14 cellular contexts compared by ENCODE assay signal in the genomic region with DNA sequence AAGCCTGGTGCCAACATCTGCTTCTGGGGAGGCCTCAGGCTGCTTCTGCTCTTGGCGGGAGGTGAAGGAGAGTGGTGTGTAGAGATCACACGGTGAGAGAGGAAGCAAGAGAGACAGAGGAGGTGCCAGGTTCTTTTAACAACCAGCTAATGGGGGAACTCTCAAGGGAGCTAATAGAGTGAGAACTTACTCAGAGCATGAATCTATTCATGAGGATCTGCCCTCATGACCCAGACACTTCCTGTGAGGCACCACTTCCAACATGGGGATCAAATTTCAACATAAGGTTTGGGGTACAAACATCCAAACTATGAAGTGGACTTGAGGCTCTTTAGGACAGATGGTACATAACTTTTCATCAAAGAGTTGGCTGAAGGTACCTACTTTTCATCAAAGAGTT.
"Had no signal": no experiment of that assay in that cellular context is flagged by ENCODE, and none has a peak within 500 bp of the region (broad histone marks: within the 10 kb centered on the region; RNA-seq: fewer than 3 reads in every experiment).

No MANE protein-coding gene starts in this region.

- H3K4me3 Mint-ChIP-seq: activated naive CD4-positive, alpha-beta T cell treated with anti-CD3 and anti-CD28 coated beads, Interleukin-2, amount 10 ng/mL, durations not matched to agents 7 days and 5 days; central memory CD8-positive, alpha-beta T cell; effector memory CD8-positive, alpha-beta T cell; natural killer cell treated with Interleukin-12 subunit alpha and Interleukin-12 subunit beta and Interleukin-15 and Interleukin-18, amount 100 ng/mL, for 72 hours had no signal

- H3K36me3 ChIP-seq: adrenal gland, sigmoid colon, suprapubic skin, upper lobe of left lung had no signal

- H3K9me3 ChIP-seq: adrenal gland, mucosa of descending colon, sigmoid colon, suprapubic skin, upper lobe of left lung had no signal

- H3K9me3 Mint-ChIP-seq: activated naive CD4-positive, alpha-beta T cell treated with anti-CD3 and anti-CD28 coated beads, Interleukin-2, amount 10 ng/mL, durations not matched to agents 7 days and 5 days; activated T-helper 2 cell treated with anti-CD3 and anti-CD28 coated beads, Interferon-gamma antibody, Interleukin-2, Interleukin-4, amounts not matched to agents 10 μg/mL and 5 μg/mL and 100 μg/mL, durations not matched to agents 14 hours and 24 hours and 36 hours; central memory CD8-positive, alpha-beta T cell; effector memory CD8-positive, alpha-beta T cell; natural killer cell treated with Interleukin-12 subunit alpha and Interleukin-12 subunit beta and Interleukin-15 and Interleukin-18, amount 100 ng/mL, for 72 hours had no signal

- H3K27me3 ChIP-seq: adrenal gland, sigmoid colon, suprapubic skin, upper lobe of left lung had no signal

- H3K27ac ChIP-seq: adrenal gland, sigmoid colon, suprapubic skin, upper lobe of left lung had no signal

- ATAC-seq: activated CD4-positive, CD25-positive, alpha-beta regulatory T cell treated with anti-CD3 and anti-CD28 coated beads, Interleukin-2, amount 50 U/mL, for 24 hours; effector memory CD8-positive, alpha-beta T cell; mucosa of descending colon; natural killer cell treated with Interleukin-12 subunit alpha and Interleukin-12 subunit beta and Interleukin-15 and Interleukin-18, amount 100 ng/mL, for 72 hours; stimulated activated naive CD8-positive, alpha-beta T cell treated with anti-CD3 and anti-CD28 coated beads, Interleukin-15, Interleukin-2, amounts not matched to agents 100 U/mL and 50 U/mL, for 24 hours had no signal

- H3K27ac Mint-ChIP-seq: activated naive CD4-positive, alpha-beta T cell treated with anti-CD3 and anti-CD28 coated beads, Interleukin-2, amount 10 ng/mL, durations not matched to agents 7 days and 5 days; activated T-helper 2 cell treated with anti-CD3 and anti-CD28 coated beads, Interferon-gamma antibody, Interleukin-2, Interleukin-4, amounts not matched to agents 10 μg/mL and 5 μg/mL and 100 μg/mL, durations not matched to agents 14 hours and 24 hours and 36 hours; effector memory CD8-positive, alpha-beta T cell; natural killer cell treated with Interleukin-12 subunit alpha and Interleukin-12 subunit beta and Interleukin-15 and Interleukin-18, amount 100 ng/mL, for 72 hours had no signal

- H3K36me3 Mint-ChIP-seq: activated naive CD4-positive, alpha-beta T cell treated with anti-CD3 and anti-CD28 coated beads, Interleukin-2, amount 10 ng/mL, durations not matched to agents 7 days and 5 days; natural killer cell treated with Interleukin-12 subunit alpha and Interleukin-12 subunit beta and Interleukin-15 and Interleukin-18, amount 100 ng/mL, for 72 hours had no signal

- DNase-seq: activated naive CD4-positive, alpha-beta T cell treated with anti-CD3 and anti-CD28 coated beads, Interleukin-2, amount 10 ng/mL, durations not matched to agents 7 days and 5 days; adrenal gland; effector memory CD8-positive, alpha-beta T cell; mucosa of descending colon; sigmoid colon; stimulated activated CD4-positive, alpha-beta T cell treated with anti-CD3 and anti-CD28 coated beads, Interleukin-2, amount 100 ng/mL, for 48 hours; stimulated activated naive CD8-positive, alpha-beta T cell treated with anti-CD3 and anti-CD28 coated beads, Interleukin-15, Interleukin-2, amounts not matched to agents 100 U/mL and 50 U/mL, for 24 hours; T-helper 2 cell; upper lobe of left lung had no signal

- H3K4me3 ChIP-seq: adrenal gland, mucosa of descending colon, sigmoid colon, suprapubic skin, upper lobe of left lung had no signal
